Comparison of ENCODE assay signal across 7 cellular contexts in the genomic region with DNA sequence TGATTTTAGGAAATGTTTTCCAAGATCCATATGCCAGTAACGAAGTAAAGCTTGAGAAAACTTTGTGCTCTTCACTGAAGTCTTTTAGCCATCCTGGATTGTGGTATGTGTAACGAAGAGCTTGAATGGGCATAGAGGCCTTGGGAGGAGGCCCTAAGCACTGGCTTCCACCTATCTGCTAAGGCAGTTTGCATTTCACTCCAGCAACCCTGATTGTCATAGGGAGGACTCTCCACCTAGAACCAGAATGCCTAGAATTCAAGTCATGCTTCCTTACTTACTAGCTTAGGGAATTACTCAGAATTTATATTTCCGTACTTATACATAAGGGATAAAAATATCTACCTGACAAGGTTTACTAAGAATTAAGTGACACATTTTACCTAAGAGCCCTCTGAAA.
"Had no signal": no experiment of that assay in that cellular context is flagged by ENCODE, and none has a peak within 500 bp of the region (broad histone marks: within the 10 kb centered on the region; RNA-seq: fewer than 3 reads in every experiment).

No MANE protein-coding gene starts in this region.

- H3K4me3 ChIP-seq: HAP-1 had no signal

- H3K4me3 Mint-ChIP-seq: IgD-negative memory B cell had no signal

- DNase-seq: GOT3, H7, KBM-7 had no signal

- H3K36me3 ChIP-seq: HAP-1 had no signal

- H3K27ac Mint-ChIP-seq: IgD-negative memory B cell had no signal

- FAIRE-seq: HTR-8/SVneo had no signal

- H3K9me3 ChIP-seq: HAP-1 had no signal

- H3K4me1 ChIP-seq: HAP-1 had no signal

- ATAC-seq: HCT116 had no signal

- H3K4me1 Mint-ChIP-seq: IgD-negative memory B cell had no signal
